Comparison of ENCODE assay signal across 30 cellular contexts in the genomic region with DNA sequence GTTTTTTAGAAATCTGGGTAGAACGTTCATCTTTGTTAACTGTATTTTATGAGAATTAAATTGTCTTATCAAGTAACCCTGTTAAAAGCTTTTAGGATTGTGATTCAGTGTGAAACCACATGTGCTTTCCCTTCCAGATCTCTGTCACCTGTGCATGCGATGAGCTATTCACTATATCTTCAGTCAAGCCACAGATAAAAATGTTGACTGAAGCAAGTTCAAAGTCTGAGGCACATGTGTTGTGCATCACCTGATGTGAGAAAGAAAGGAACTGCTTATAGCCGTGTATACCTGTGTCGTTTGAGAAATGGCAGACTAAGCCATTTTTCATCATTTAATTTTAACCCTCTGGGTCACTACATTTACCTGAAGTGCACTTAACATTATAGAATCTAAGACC.
"Had no signal": no experiment of that assay in that cellular context is flagged by ENCODE, and none has a peak within 500 bp of the region (broad histone marks: within the 10 kb centered on the region; RNA-seq: fewer than 3 reads in every experiment).

No MANE protein-coding gene starts in this region.

- H3K27ac ChIP-seq: adrenal gland, body of pancreas, breast epithelium, Peyer's patch, RWPE1 had no signal

- H3K9me3 ChIP-seq: adrenal gland, breast epithelium, Peyer's patch had no signal

- FAIRE-seq: astrocyte, TTC549 had no signal

- H3K4me3 ChIP-seq: adrenal gland, body of pancreas, breast epithelium, Peyer's patch had no signal

- DNase-seq: activated CD4-positive, alpha-beta T cell treated with anti-CD3 and anti-CD28 coated beads, Interleukin-2, amount 10 ng/mL, durations not matched to agents 24 days and 14 days; activated CD4-positive, alpha-beta T cell treated with anti-CD3 and anti-CD28 coated beads, Interleukin-2, amount 50 U/mL, for 4 hours; activated CD8-positive, alpha-beta T cell treated with anti-CD3 and anti-CD28 coated beads for 36 hours; activated gamma-delta T cell; activated naive CD4-positive, alpha-beta T cell treated with Interleukin-2 at 50 U/mL for 16 hours; activated T-cell treated with anti-CD3 and anti-CD28 coated beads, Interleukin-2, amount 50 U/mL, for 1 hour; activated T-cell treated with anti-CD3 and anti-CD28 coated beads, Interleukin-2, amount 50 U/mL, for 72 hours; adrenal gland; body of pancreas; KG1; NCI-H1092 treated with DMSO at 0.1 percent for 48 hours; NCI-H1436; NCI-H1694; NCI-H1930; NCI-H2081 treated with DMSO at 0.1 percent for 48 hours; NCI-H226; NCI-H446 treated with DMSO at 0.1 percent for 48 hours; NCI-H524; NCI-H69; NCI-H82; PC-3; Peyer's patch; SIG-M5 had no signal

- H3K36me3 ChIP-seq: adrenal gland, breast epithelium, Peyer's patch had no signal

- ATAC-seq: activated CD8-positive, alpha-beta T cell treated with anti-CD3 and anti-CD28 coated beads for 36 hours; activated naive CD4-positive, alpha-beta T cell treated with anti-CD3 and anti-CD28 coated beads, Interleukin-2, amount 50 U/mL, for 72 hours; activated T-cell treated with anti-CD3 and anti-CD28 coated beads, Interleukin-2, amount 50 U/mL, for 72 hours; activated T-helper 17 cell treated with anti-CD3 and anti-CD28 coated beads, Interleukin-2, amount 50 U/mL, for 72 hours; body of pancreas; PC-3; Right ventricle myocardium inferior had no signal

- H3K4me1 ChIP-seq: adrenal gland, body of pancreas, breast epithelium, Peyer's patch had no signal

- H3K27me3 ChIP-seq: adrenal gland, body of pancreas, breast epithelium, Peyer's patch had no signal
